In the genomic region with DNA sequence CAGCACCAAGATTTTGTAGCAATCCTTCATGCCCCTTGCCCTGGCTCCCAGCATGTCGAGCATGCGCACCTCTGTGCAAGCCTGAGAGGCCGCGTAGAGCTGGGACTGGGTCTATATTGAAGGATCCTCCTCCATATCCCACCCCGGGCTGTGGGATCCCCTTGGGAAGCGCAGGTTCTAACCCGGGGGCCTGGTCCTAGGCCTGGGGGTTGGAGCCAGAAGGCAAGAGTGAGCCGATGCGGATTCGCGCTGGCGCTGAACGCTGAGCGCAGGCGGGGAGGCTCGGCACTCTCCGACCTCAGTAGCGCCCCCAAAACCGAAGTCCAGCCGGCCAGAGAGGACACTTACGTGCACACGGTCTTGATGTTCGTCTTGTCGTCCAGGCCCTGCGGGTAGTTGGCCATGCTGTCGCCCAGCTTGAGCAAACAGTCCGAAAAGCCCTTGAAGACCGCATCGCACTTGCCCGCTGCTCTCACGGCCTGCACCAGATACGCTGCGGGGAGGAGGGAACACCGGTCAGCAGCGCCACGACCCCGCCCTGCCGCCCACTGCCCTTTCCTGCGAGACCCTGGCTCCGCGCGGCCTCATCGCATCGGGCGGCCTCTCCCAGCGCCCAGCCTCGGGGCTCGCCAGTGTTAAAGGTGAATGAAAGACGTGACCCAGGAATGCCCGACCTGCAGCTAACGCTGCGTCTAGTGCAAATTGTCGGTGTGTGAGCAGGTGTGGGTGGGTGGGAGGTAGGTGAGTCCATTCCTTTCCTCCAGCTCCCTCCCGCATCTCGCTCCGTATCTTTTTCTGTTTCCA, we compare ENCODE assay signal across 12 cellular contexts. TPM values are rescaled to one million over a fixed set of nuclear protein-coding genes. Genes with fewer than 3 reads are reported as not detected.
DNase-seq lines count a peak whose midpoint lies in the region; ATAC-seq and TF ChIP-seq lines count a peak whose summit lies in the region.
"Had no signal": no experiment of that assay in that cellular context is flagged by ENCODE, and none has a peak within 500 bp of the region (broad histone marks: within the 10 kb centered on the region; RNA-seq: fewer than 3 reads in every experiment).

No MANE protein-coding gene starts in this region.

- H3K4me3 Mint-ChIP-seq in chondrocyte (ENCODE audit: unreplicated experiment) = no peak overlapping the region
- peak overlapping the region; percentile 49 to 85 (median 78) for H3K4me3 Mint-ChIP-seq in naive thymus-derived CD8-positive, alpha-beta T cell

- H3K27ac ChIP-seq in HUES64 (ENCODE audit: low read depth, low read length) = no peak overlapping the region
- H3K27ac ChIP-seq: foreskin keratinocyte had no signal

- under 1% methylated on average over 55 of the region's 56 CpGs for WGBS in HUES64

- H3K9me3 ChIP-seq in HUES64 (ENCODE audit: insufficient read depth, low read depth, low read length) = no peaks in the 10 kb centered on the region

- no peak for DNase-seq in AG10803 (ENCODE audit: low read depth)
- DNase-seq in chondrocyte (ENCODE audit: low spot score) = no peak
- DNase-seq in naive thymus-derived CD8-positive, alpha-beta T cell = peak in 3 of 10 donors; percentile 32 to 44 (median 39)
- DNase-seq in germinal center (ENCODE audit: low spot score) = no peak
- DNase-seq in HCEC 1CT = no peak
- DNase-seq: foreskin keratinocyte, NCI-H1417, OCI-M1, tibial artery had no signal

- H3K27ac Mint-ChIP-seq in chondrocyte (ENCODE audit: unreplicated experiment) = peak overlapping the region; percentile 24
- H3K27ac Mint-ChIP-seq in naive thymus-derived CD8-positive, alpha-beta T cell = peak overlapping the region in 2 of 10 donors; percentile 55 to 84

- peaks cover 100% of the 10 kb centered on the region for H3K27me3 ChIP-seq in HUES64 (ENCODE audit: insufficient read depth, low read length)

- POLR2A ChIA-PET in naive thymus-derived CD8-positive, alpha-beta T cell (lab: Charles Lee) = interaction anchor here (0.5 to 1.5 kb wide), 2 partner anchors 8 to 105 kb away, joined by 3 to 5 read pairs; no protein-coding TSS in a partner anchor

- peaks cover 83% of the 10 kb centered on the region for H3K27me3 Mint-ChIP-seq in chondrocyte (ENCODE audit: low read depth)
- H3K27me3 Mint-ChIP-seq in naive thymus-derived CD8-positive, alpha-beta T cell = peaks cover 59 to 98% (median 74%) of the 10 kb centered on the region in 5 donors

- H3K36me3 Mint-ChIP-seq in chondrocyte (ENCODE audit: low read depth) = peaks cover 8% of the 10 kb centered on the region
- H3K36me3 Mint-ChIP-seq in naive thymus-derived CD8-positive, alpha-beta T cell = peaks cover 3 to 30% (median 12%) of the 10 kb centered on the region in 3 donors

- H3K4me1 ChIP-seq in HUES64 (ENCODE audit: insufficient read depth, low read length) = peaks cover 37% of the 10 kb centered on the region
- H3K4me1 ChIP-seq: foreskin keratinocyte had no signal

- ATAC-seq in naive thymus-derived CD8-positive, alpha-beta T cell = peak; percentile 18 to 30
- ATAC-seq in HG03097 (IDR thresholded peaks at IDR 0.05; ENCODE audit: low FRiP score, unreplicated experiment) = no peak
- no peak for ATAC-seq in GM19351 (IDR thresholded peaks at IDR 0.05; ENCODE audit: unreplicated experiment)
- ATAC-seq: foreskin keratinocyte had no signal

- H3K4me1 Mint-ChIP-seq in chondrocyte (ENCODE audit: low read depth) = peaks cover 53% of the 10 kb centered on the region
- peaks cover 40 to 90% (median 71%) of the 10 kb centered on the region in 4 donors for H3K4me1 Mint-ChIP-seq in naive thymus-derived CD8-positive, alpha-beta T cell

- H3K4me3 ChIP-seq in AG10803 (ENCODE audit: low read length) (peak overlapping the region; percentile 67), HUES64 (ENCODE audit: low read length) (peak overlapping the region; percentile 55)

- no peak overlapping the region for H3K9ac ChIP-seq in HUES64 (ENCODE audit: low read depth, low read length)

- peaks cover 5% of the 10 kb centered on the region for H3K9me3 Mint-ChIP-seq in chondrocyte (ENCODE audit: low read depth)
- peaks cover 2 to 31% (median 12%) of the 10 kb centered on the region in 9 donors for H3K9me3 Mint-ChIP-seq in naive thymus-derived CD8-positive, alpha-beta T cell

- no peaks in the 10 kb centered on the region for H3K36me3 ChIP-seq in HUES64 (ENCODE audit: insufficient read depth, low read length)
- H3K36me3 ChIP-seq: tibial artery had no signal

- no peak for TF ChIP-seq CTCF in AG10803 (conservative IDR thresholded peaks at IDR 0.05; ENCODE audit: low read length)
- TF ChIP-seq CTCF in chondrocyte (IDR thresholded peaks at IDR 0.05) = no peak

RNA-seq across cellular contexts. Expression of gene NRN1, which starts 4.5 kb away (rescaled TPM):
- polyA plus RNA-seq in HUES64 (2013, experiment 1 of 2) = 0.55 TPM
- polyA plus RNA-seq in HUES64 (2013, experiment 2 of 2) = 0.89 TPM
- 2.5 to 3.1 TPM in 2 of 3 replicates, not detected in the other for total RNA-seq in chondrocyte
- under 1 TPM in 1 of 2 experiments, not detected in 1; 0.65 TPM for total RNA-seq in naive thymus-derived CD8-positive, alpha-beta T cell
- under 1 TPM in 2 of 3 donors, not detected in 1; 0.11 to 0.13 TPM for polyA plus RNA-seq in naive thymus-derived CD8-positive, alpha-beta T cell
- total RNA-seq: foreskin keratinocyte had no signal
- polyA plus RNA-seq: foreskin keratinocyte had no signal

Comparison
In these comparisons a context has a peak if more than half of its experiments do, and no peak if none do; other contexts are left out.
1. ATAC-seq: peak in naive thymus-derived CD8-positive, alpha-beta T cell (2 of 2); none in HG03097 (single experiment) and GM19351 (single experiment).